In genomic region chr20:44012466-44013226, GRCh38 we compare ENCODE assay signal across 29 cellular contexts.
"Had no signal": no experiment of that assay in that cellular context is flagged by ENCODE, and none has a peak within 500 bp of the region (broad histone marks: within the 10 kb centered on the region; RNA-seq: fewer than 3 reads in every experiment).

No MANE protein-coding gene starts in this region.

- H3K27ac ChIP-seq: breast epithelium, colonic mucosa, Peyer's patch, RWPE1, SJSA1 had no signal

- H3K27ac Mint-ChIP-seq: activated B cell treated with CpG ODN at 0.5 μM for 24 hours; activated CD4-positive, alpha-beta T cell treated with anti-CD3 and anti-CD28 coated beads, Interleukin-2, amount 10 ng/mL, durations not matched to agents 24 days and 14 days; activated naive CD8-positive, alpha-beta T cell treated with anti-CD3 and anti-CD28 coated beads, Interleukin-2, amount 10 ng/mL, durations not matched to agents 7 days and 5 days; activated T-cell treated with anti-CD3 and anti-CD28 coated beads, Interleukin-2, amount 50 U/mL, for 72 hours; activated T-helper 2 cell treated with anti-CD3 and anti-CD28 coated beads, Interferon-gamma antibody, Interleukin-2, Interleukin-4, amounts not matched to agents 10 μg/mL and 5 μg/mL and 100 μg/mL, durations not matched to agents 14 hours and 24 hours and 36 hours had no signal

- H3K27me3 ChIP-seq: colonic mucosa, Peyer's patch, SJSA1 had no signal

- H3K36me3 ChIP-seq: breast epithelium, colonic mucosa, Peyer's patch had no signal

- DNase-seq: activated B cell treated with CpG ODN at 0.5 μM for 24 hours; activated CD4-positive, alpha-beta T cell treated with anti-CD3 and anti-CD28 coated beads for 1 hour; activated CD4-positive, alpha-beta T cell treated with anti-CD3 and anti-CD28 coated beads, Interleukin-2, amount 10 ng/mL, durations not matched to agents 24 days and 14 days; activated CD4-positive, alpha-beta T cell treated with anti-CD3 and anti-CD28 coated beads, Interleukin-2, amount 50 U/mL, for 48 hours; activated CD8-positive, alpha-beta memory T cell treated with anti-CD3 and anti-CD28 coated beads for 24 hours; activated naive CD4-positive, alpha-beta T cell treated with anti-CD3 and anti-CD28 coated beads, Interleukin-2, amount 50 U/mL, for 16 hours; activated naive CD8-positive, alpha-beta T cell treated with anti-CD3 and anti-CD28 coated beads, Interleukin-2, amount 10 ng/mL, durations not matched to agents 7 days and 5 days; activated T-cell treated with anti-CD3 and anti-CD28 coated beads, Interleukin-2, amount 50 U/mL, for 72 hours; aorta; caudate nucleus; colonic mucosa; MM.1S; NCI-H1105; NCI-H1436; NCI-H1694 treated with DMSO at 0.1 percent for 48 hours; NCI-H2029 treated with DMSO at 0.1 percent for 48 hours; NCI-H345; NCI-H510A treated with DMSO at 0.1 percent for 48 hours; NCI-H69; NK-92 treated with Interleukin-12 subunit alpha and Interleukin-12 subunit beta, amount 100 ng/mL, for 24 hours; OCI-M1; SHP77; SW 1271 had no signal

- H3K4me1 ChIP-seq: breast epithelium had no signal

- H3K4me3 Mint-ChIP-seq: activated B cell treated with CpG ODN at 0.5 μM for 24 hours; activated CD4-positive, alpha-beta T cell treated with anti-CD3 and anti-CD28 coated beads, Interleukin-2, amount 10 ng/mL, durations not matched to agents 24 days and 14 days; activated T-cell treated with anti-CD3 and anti-CD28 coated beads, Interleukin-2, amount 50 U/mL, for 72 hours had no signal

- H3K9me3 Mint-ChIP-seq: activated B cell treated with CpG ODN at 0.5 μM for 24 hours; activated CD4-positive, alpha-beta T cell treated with anti-CD3 and anti-CD28 coated beads, Interleukin-2, amount 10 ng/mL, durations not matched to agents 24 days and 14 days; activated naive CD8-positive, alpha-beta T cell treated with anti-CD3 and anti-CD28 coated beads, Interleukin-2, amount 10 ng/mL, durations not matched to agents 7 days and 5 days; activated T-cell treated with anti-CD3 and anti-CD28 coated beads, Interleukin-2, amount 50 U/mL, for 72 hours; activated T-helper 2 cell treated with anti-CD3 and anti-CD28 coated beads, Interferon-gamma antibody, Interleukin-2, Interleukin-4, amounts not matched to agents 10 μg/mL and 5 μg/mL and 100 μg/mL, durations not matched to agents 14 hours and 24 hours and 36 hours had no signal

- H3K36me3 Mint-ChIP-seq: activated naive CD8-positive, alpha-beta T cell treated with anti-CD3 and anti-CD28 coated beads, Interleukin-2, amount 10 ng/mL, durations not matched to agents 7 days and 5 days had no signal

- ATAC-seq: activated T-cell treated with anti-CD3 and anti-CD28 coated beads, Interleukin-2, amount 50 U/mL, for 72 hours; SK-N-SH treated with all-trans-retinoic acid at 6 μM for 48 hours had no signal

- H3K9me3 ChIP-seq: breast epithelium, colonic mucosa, Peyer's patch, SJSA1 had no signal

- H3K4me1 Mint-ChIP-seq: activated B cell treated with CpG ODN at 0.5 μM for 24 hours had no signal

- H3K4me3 ChIP-seq: breast epithelium, colonic mucosa, Peyer's patch, SJSA1 had no signal
